1 cellular context compared by ENCODE assay signal in the genomic region with DNA sequence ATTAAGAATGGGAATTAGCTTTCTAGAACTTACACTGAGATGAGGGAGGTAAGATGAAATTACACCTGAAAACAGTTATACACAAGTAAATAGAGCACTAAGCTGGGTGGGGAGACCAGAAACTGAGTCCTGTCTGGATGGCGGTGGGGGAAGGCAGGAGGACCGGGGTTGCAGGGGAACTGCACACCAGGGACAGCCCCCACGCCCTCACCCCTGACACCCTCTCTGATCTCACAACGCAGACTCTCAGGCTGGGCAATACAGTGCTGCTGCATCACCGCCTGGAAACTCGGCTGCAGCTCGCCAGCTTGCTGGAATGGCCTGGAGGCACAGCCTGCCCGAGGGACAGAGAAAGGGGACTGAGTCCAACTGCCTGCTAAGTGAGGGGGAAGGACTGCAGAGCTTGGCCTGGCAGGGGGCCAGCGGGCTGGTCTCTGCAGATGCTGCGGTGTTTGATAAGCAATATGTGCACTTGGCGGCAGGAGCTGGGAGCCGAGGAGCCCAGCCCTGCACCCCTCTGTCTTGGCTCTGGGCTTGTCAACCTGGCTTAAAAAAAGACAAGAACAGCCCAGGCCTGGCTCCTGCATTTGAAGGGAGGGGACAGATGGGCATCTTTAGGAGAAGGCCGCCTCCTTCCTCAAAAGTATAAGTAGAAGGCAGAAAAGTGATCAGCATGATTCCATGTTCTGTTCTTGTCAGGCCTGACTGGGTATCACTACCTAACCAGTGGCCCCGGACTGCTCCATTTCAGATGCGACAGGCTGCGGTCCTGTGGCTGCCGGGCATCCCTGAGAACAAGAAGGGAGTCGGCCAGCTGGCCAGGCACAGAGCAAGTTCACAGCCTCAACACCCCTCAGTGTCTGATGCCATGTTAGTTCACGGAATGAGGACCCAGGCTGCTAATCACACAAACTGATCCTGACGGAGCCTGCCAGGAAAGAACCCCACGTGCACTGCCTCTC.
TF ChIP-seq lines count a peak whose summit lies in the region.

No MANE protein-coding gene starts in this region.

TF ChIP-seq in GM23338, 12 proteins besides CTCF, POLR2A, EP300 and RAD21:
- no peak for TF ChIP-seq NANOG (IDR thresholded peaks at IDR 0.05; ENCODE audit: borderline replicate concordance)
- TF ChIP-seq POLR2AphosphoS5 (IDR thresholded peaks at IDR 0.05; ENCODE audit: low read depth) = no peak
- TF ChIP-seq EZH2 (IDR thresholded peaks at IDR 0.05; ENCODE audit: low read depth, unreplicated experiment) = no peak
- no peak for TF ChIP-seq ZNF114 (CRISPR knock-in tag; IDR thresholded peaks at IDR 0.05)
- no peak for TF ChIP-seq ZNF331 (CRISPR knock-in tag; IDR thresholded peaks at IDR 0.05; ENCODE audit: low read depth)
- no peak for TF ChIP-seq STAT1 (IDR thresholded peaks at IDR 0.05; ENCODE audit: unreplicated experiment)
- TF ChIP-seq CREB1 (CRISPR knock-in tag; IDR thresholded peaks at IDR 0.05; ENCODE audit: low read depth) = no peak
- no peak for TF ChIP-seq EZH2phosphoT487 (IDR thresholded peaks at IDR 0.05; ENCODE audit: unreplicated experiment)
- TF ChIP-seq, protein P1, sequence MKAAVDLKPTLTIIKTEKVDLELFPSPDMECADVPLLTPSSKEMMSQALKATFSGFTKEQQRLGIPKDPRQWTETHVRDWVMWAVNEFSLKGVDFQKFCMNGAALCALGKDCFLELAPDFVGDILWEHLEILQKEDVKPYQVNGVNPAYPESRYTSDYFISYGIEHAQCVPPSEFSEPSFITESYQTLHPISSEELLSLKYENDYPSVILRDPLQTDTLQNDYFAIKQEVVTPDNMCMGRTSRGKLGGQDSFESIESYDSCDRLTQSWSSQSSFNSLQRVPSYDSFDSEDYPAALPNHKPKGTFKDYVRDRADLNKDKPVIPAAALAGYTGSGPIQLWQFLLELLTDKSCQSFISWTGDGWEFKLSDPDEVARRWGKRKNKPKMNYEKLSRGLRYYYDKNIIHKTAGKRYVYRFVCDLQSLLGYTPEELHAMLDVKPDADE (IDR thresholded peaks at IDR 0.05) = no peak
- TF ChIP-seq ZNF462 (CRISPR knock-in tag; IDR thresholded peaks at IDR 0.05) = no peak
- no peak for TF ChIP-seq JUNB (IDR thresholded peaks at IDR 0.05; ENCODE audit: unreplicated experiment)
